ENCODE assay signal across 1 cellular context in genomic region chr18:9172506-9173127, GRCh38.
TF ChIP-seq lines count a peak whose summit lies in the region.

No MANE protein-coding gene starts in this region.

TF ChIP-seq in GM23338, 12 proteins besides CTCF, POLR2A, EP300 and RAD21:
- TF ChIP-seq EZH2 (IDR thresholded peaks at IDR 0.05; ENCODE audit: low read depth, unreplicated experiment) (no peak), ZNF462 (CRISPR knock-in tag; IDR thresholded peaks at IDR 0.05) (no peak), CREB1 (CRISPR knock-in tag; IDR thresholded peaks at IDR 0.05; ENCODE audit: low read depth) (no peak), ETS1 (IDR thresholded peaks at IDR 0.05) (no peak)
